In genomic region chr2:86776532-86776931, GRCh38 we compare ENCODE assay signal across 2 cellular contexts.
A peak's percentile ranks its signal among the peaks of the same experiment; 100 is the strongest.
TF ChIP-seq lines count a peak whose summit lies in the region.

No MANE protein-coding gene starts in this region.

TF ChIP-seq in HepG2, 621 proteins besides CTCF, POLR2A, EP300 and RAD21:
- TF ChIP-seq SPEN (CRISPR knock-in tag; IDR thresholded peaks at IDR 0.05; ENCODE audit: low read depth) (no peak), RBM22 (optimal IDR thresholded peaks at IDR 0.05; ENCODE audit: low read length) (peak; percentile 80), ZNF484 (CRISPR knock-in tag; IDR thresholded peaks at IDR 0.05; ENCODE audit: borderline replicate concordance, low read depth) (no peak)

TF ChIP-seq in H1, 55 proteins besides CTCF, POLR2A, EP300 and RAD21:
- TF ChIP-seq POLR2AphosphoS5 (IDR thresholded peaks at IDR 0.05; ENCODE audit: low read depth, low read length) (peak; percentile 19; the same call in 1 of the 2 replicates), GABPA (IDR thresholded peaks at IDR 0.05; ENCODE audit: borderline replicate concordance, insufficient read depth, low read length) (no peak)
